In genomic region chr5:115384587-115385375, GRCh38 we compare ENCODE assay signal across 1 cellular context.
TF ChIP-seq lines count a peak whose summit lies in the region.

No MANE protein-coding gene starts in this region.

TF ChIP-seq in K562, 482 proteins besides CTCF, POLR2A, EP300 and RAD21 (continued from another document):
- no peak for TF ChIP-seq ZNF318 (IDR thresholded peaks at IDR 0.05; ENCODE audit: borderline replicate concordance in 1 of 2, low read depth in 1 of 2)
- no peak for TF ChIP-seq ELK1 (CRISPR knock-in tag; IDR thresholded peaks at IDR 0.05)
- 0 out of 2 replicates have a peak, but pooled peaks have one; percentile 34 for TF ChIP-seq ZNF644 (tag; IDR thresholded peaks at IDR 0.05; ENCODE audit: low read depth)
- TF ChIP-seq FOSL1 (tag; conservative IDR thresholded peaks at IDR 0.05) = peak; percentile 69
- TF ChIP-seq CBFA2T3 (IDR thresholded peaks at IDR 0.05) = peak; percentile 37; the same call in 1 of the 2 replicates
- no peak for TF ChIP-seq MCM3 (IDR thresholded peaks at IDR 0.05)
- TF ChIP-seq IRF9 (tag; IDR thresholded peaks at IDR 0.05) = peak; percentile 90
- no peak for TF ChIP-seq FOXK1 (CRISPR knock-in tag; IDR thresholded peaks at IDR 0.05; ENCODE audit: borderline replicate concordance)
- TF ChIP-seq BRD4 (IDR thresholded peaks at IDR 0.05) = no peak
- no peak for TF ChIP-seq RFX5 (IDR thresholded peaks at IDR 0.05; ENCODE audit: low read depth, low read length)
- TF ChIP-seq DMBX1 (CRISPR knock-in tag; IDR thresholded peaks at IDR 0.05; ENCODE audit: borderline replicate concordance) = 0 out of 2 replicates have a peak, but pooled peaks have one; percentile 53
- peak; percentile 86; the same call in 1 of the 2 replicates for TF ChIP-seq CREB3 (tag; conservative IDR thresholded peaks at IDR 0.05; ENCODE audit: low read depth)
- TF ChIP-seq ETV1 (tag; conservative IDR thresholded peaks at IDR 0.05; ENCODE audit: low read depth) = 0 out of 2 replicates have a peak, but pooled peaks have one; percentile 9
- peak; percentile 81 for TF ChIP-seq ZNF311 (CRISPR knock-in tag; IDR thresholded peaks at IDR 0.05)
